1 cellular context compared by ENCODE assay signal in the genomic region with DNA sequence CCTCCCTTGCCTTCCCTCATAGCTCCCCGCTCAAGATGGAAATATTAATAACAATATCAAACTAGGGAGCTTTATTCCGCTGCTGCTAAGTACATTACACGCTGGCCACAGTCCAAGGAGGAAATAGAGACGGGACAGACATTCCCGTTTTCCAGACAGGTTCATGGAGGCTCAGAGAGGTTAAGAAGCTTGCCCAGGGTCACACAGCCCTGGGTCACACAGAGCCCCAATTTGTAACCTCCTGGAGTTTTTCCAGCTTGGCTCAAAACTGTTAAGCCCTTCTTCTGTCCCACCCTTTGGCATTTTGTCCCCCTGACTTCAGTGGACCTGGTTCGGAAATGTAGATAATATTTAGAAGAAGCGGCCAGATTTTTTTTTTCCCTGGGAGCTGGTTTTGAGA.
TF ChIP-seq lines count a peak whose summit lies in the region.

No MANE protein-coding gene starts in this region.

TF ChIP-seq in GM12878, 131 proteins besides CTCF, POLR2A, EP300 and RAD21:
- no peak for TF ChIP-seq YY1 (IDR thresholded peaks at IDR 0.05; ENCODE audit: low read depth, low read length)
- no peak for TF ChIP-seq FOS (IDR thresholded peaks at IDR 0.05; ENCODE audit: borderline replicate concordance, extremely low read depth, insufficient read length)
- no peak for TF ChIP-seq FOXK2 (IDR thresholded peaks at IDR 0.05)
- no peak for TF ChIP-seq HDGF (IDR thresholded peaks at IDR 0.05)
- TF ChIP-seq SREBF2 (IDR thresholded peaks at IDR 0.05; ENCODE audit: low read length) = no peak
- TF ChIP-seq EGR1 (IDR thresholded peaks at IDR 0.05; ENCODE audit: borderline replicate concordance in 1 of 2, low read depth in 2 of 2, low read length in 2 of 2) = no peak
- TF ChIP-seq, protein P1, sequence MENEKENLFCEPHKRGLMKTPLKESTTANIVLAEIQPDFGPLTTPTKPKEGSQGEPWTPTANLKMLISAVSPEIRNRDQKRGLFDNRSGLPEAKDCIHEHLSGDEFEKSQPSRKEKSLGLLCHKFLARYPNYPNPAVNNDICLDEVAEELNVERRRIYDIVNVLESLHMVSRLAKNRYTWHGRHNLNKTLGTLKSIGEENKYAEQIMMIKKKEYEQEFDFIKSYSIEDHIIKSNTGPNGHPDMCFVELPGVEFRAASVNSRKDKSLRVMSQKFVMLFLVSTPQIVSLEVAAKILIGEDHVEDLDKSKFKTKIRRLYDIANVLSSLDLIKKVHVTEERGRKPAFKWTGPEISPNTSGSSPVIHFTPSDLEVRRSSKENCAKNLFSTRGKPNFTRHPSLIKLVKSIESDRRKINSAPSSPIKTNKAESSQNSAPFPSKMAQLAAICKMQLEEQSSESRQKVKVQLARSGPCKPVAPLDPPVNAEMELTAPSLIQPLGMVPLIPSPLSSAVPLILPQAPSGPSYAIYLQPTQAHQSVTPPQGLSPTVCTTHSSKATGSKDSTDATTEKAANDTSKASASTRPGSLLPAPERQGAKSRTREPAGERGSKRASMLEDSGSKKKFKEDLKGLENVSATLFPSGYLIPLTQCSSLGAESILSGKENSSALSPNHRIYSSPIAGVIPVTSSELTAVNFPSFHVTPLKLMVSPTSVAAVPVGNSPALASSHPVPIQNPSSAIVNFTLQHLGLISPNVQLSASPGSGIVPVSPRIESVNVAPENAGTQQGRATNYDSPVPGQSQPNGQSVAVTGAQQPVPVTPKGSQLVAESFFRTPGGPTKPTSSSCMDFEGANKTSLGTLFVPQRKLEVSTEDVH (IDR thresholded peaks at IDR 0.05; ENCODE audit: low read depth, partially characterized antibody) = no peak
